In the genomic region with DNA sequence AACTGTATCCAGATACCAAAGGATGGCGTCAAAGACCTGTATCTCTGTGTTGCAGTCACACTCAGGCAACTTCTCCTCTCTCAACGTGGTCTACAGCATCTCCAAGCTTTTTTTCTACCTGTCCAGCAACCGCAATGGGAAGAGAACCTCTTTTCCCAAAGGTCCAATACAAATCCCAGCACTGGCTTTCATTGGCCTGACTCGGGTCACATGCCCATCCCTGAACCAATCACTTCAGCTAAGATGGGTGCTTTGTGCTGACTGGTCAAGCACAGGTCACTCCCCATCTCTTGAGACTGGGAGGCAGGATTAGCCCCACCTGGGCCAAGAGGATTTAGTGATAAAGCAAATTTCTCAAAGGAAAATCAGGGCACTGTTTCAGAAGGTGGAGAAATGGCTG, we compare ENCODE assay signal across 30 cellular contexts.
"Had no signal": no experiment of that assay in that cellular context is flagged by ENCODE, and none has a peak within 500 bp of the region (broad histone marks: within the 10 kb centered on the region; RNA-seq: fewer than 3 reads in every experiment).

No MANE protein-coding gene starts in this region.

- H3K27ac ChIP-seq: ascending aorta, breast epithelium, cardiac muscle cell, epithelial cell of prostate, esophagus squamous epithelium, gastroesophageal sphincter, heart right ventricle, hepatocyte had no signal

- H3K4me2 ChIP-seq: hepatocyte had no signal

- H3K4me1 ChIP-seq: ascending aorta, breast epithelium, esophagus squamous epithelium, gastroesophageal sphincter, heart right ventricle had no signal

- H3K9me3 ChIP-seq: ascending aorta, esophagus squamous epithelium had no signal

- H3K27me3 ChIP-seq: ascending aorta, breast epithelium, cardiac muscle cell, hepatocyte had no signal

- H2AFZ ChIP-seq: hepatocyte had no signal

- H3K36me3 ChIP-seq: ascending aorta, breast epithelium, cardiac muscle cell, esophagus squamous epithelium, gastroesophageal sphincter, heart right ventricle had no signal

- H3K4me3 ChIP-seq: ascending aorta, breast epithelium, cardiac muscle cell, esophagus squamous epithelium, gastroesophageal sphincter, heart right ventricle, hepatocyte had no signal

- DNase-seq: activated CD4-positive, alpha-beta T cell treated with anti-CD3 and anti-CD28 coated beads for 48 hours; activated CD4-positive, alpha-beta T cell treated with anti-CD3 and anti-CD28 coated beads, Interleukin-2, amount 50 U/mL, for 1 hour; activated CD4-positive, alpha-beta T cell treated with anti-CD3 and anti-CD28 coated beads, Interleukin-2, amount 50 U/mL, for 48 hours; activated CD8-positive, alpha-beta memory T cell treated with anti-CD3 and anti-CD28 coated beads, Interleukin-2, amount 10 ng/mL, durations not matched to agents 7 days and 5 days; activated CD8-positive, alpha-beta memory T cell treated with anti-CD3 and anti-CD28 coated beads, Interleukin-2, amount 50 U/mL, for 4 hours; activated CD8-positive, alpha-beta T cell treated with anti-CD3 and anti-CD28 coated beads for 36 hours; activated gamma-delta T cell; activated naive CD4-positive, alpha-beta T cell; activated naive CD4-positive, alpha-beta T cell treated with anti-CD3 and anti-CD28 coated beads, Interleukin-2, amount 10 ng/mL, durations not matched to agents 7 days and 5 days; activated naive CD8-positive, alpha-beta T cell treated with anti-CD3 and anti-CD28 coated beads, Interleukin-2, amount 10 ng/mL, durations not matched to agents 7 days and 5 days; activated T-cell treated with anti-CD3 and anti-CD28 coated beads for 4 hours; activated T-cell treated with anti-CD3 and anti-CD28 coated beads, Interleukin-2, amount 50 U/mL, for 24 hours; activated T-cell treated with anti-CD3 and anti-CD28 coated beads, Interleukin-2, amount 50 U/mL, for 72 hours; central memory CD4-positive, alpha-beta T cell; cerebellar nuclear complex; cortex of kidney; dermis blood vessel endothelial cell; effector CD4-positive, alpha-beta T cell; effector memory CD8-positive, alpha-beta T cell; esophagus squamous epithelium; foreskin melanocyte; heart right ventricle; T-helper 2 cell had no signal

- ATAC-seq: activated CD8-positive, alpha-beta memory T cell treated with anti-CD3 and anti-CD28 coated beads, Interleukin-2, amount 10 ng/mL, durations not matched to agents 7 days and 5 days; activated CD8-positive, alpha-beta T cell treated with anti-CD3 and anti-CD28 coated beads for 36 hours; activated naive CD4-positive, alpha-beta T cell treated with anti-CD3 and anti-CD28 coated beads, Interleukin-2, amount 50 U/mL, for 72 hours; activated T-cell treated with anti-CD3 and anti-CD28 coated beads, Interleukin-2, amount 50 U/mL, for 72 hours; effector memory CD8-positive, alpha-beta T cell; gastroesophageal sphincter; heart right ventricle had no signal

- H3K79me2 ChIP-seq: hepatocyte had no signal
